Comparison of ENCODE assay signal across 6 cellular contexts in genomic region chr3:123864706-123865105, GRCh38.
"Had no signal": no experiment of that assay in that cellular context is flagged by ENCODE, and none has a peak within 500 bp of the region (broad histone marks: within the 10 kb centered on the region; RNA-seq: fewer than 3 reads in every experiment).

No MANE protein-coding gene starts in this region.

- ATAC-seq: HCT116 had no signal

- H3K9ac ChIP-seq: GM23248 had no signal

- DNase-seq: GM23248, GOT3, H7, KG1 had no signal

- H3K4me3 ChIP-seq: GM23248, HAP-1 had no signal

- H3K9me3 ChIP-seq: HAP-1 had no signal

- H2AFZ ChIP-seq: GM23248 had no signal

- H3K36me3 ChIP-seq: HAP-1 had no signal

- H3K27ac ChIP-seq: GM23248 had no signal
